In the genomic region with DNA sequence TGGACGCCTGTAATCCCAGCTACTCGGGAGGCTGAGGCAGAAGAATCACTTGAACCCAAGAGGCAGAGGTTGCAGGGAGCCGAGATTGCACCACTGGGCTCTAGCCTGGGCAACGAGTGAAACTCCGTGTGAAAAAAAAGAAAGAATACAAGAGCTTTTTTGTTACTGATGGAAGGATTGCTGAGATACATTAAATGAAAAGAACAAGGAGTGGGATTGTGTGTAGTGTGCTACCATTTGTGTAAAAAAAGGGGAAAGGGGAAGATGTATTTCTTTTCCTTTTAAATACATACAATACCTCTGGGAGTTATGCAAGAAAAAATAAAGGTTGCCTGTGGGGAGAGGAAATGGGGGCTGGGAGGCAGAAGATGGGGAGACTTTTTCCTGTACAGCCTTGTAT, we compare ENCODE assay signal across 19 cellular contexts. TPM values are rescaled to one million over a fixed set of nuclear protein-coding genes. Genes with fewer than 3 reads are reported as not detected.
DNase-seq lines count a peak whose midpoint lies in the region; ATAC-seq and TF ChIP-seq lines count a peak whose summit lies in the region.
"Had no signal": no experiment of that assay in that cellular context is flagged by ENCODE, and none has a peak within 500 bp of the region (broad histone marks: within the 10 kb centered on the region; RNA-seq: fewer than 3 reads in every experiment).

No MANE protein-coding gene starts in this region.

- POLR2A ChIA-PET in MCF 10A (lab: Yijun Ruan, JAX), result interaction anchor here (1.9 kb wide), 1 partner anchor 174 kb away, joined by 4 read pairs; a partner anchor contains a TSS

- no peaks in the 10 kb centered on the region for H4K20me1 ChIP-seq in mammary epithelial cell (ENCODE audit: insufficient read depth, low read length)

- H3K4me1 Mint-ChIP-seq in MCF 10A (ENCODE audit: insufficient read depth, unreplicated experiment), result no peaks in the 10 kb centered on the region
- H3K4me1 Mint-ChIP-seq in stimulated activated effector memory CD8-positive, alpha-beta T cell treated with anti-CD3 and anti-CD28 coated beads, Interleukin-12 subunit alpha, Interleukin-12 subunit beta, amount 100 ng/mL, for 72 hours, result peaks cover 11% of the 10 kb centered on the region

- H3K4me2 ChIP-seq in mammary epithelial cell (ENCODE audit: insufficient read depth, low read depth, low read length), result no peak overlapping the region
- H3K4me2 ChIP-seq: A549 had no signal

- no peak for ATAC-seq in stimulated activated effector memory CD8-positive, alpha-beta T cell treated with anti-CD3 and anti-CD28 coated beads, Interleukin-12 subunit alpha, Interleukin-12 subunit beta, amount 100 ng/mL, for 72 hours
- ATAC-seq: A549; CD8-positive, alpha-beta T cell; HepG2 had no signal

- in situ Hi-C loops in mammary epithelial cell (cut with MboI; ENCODE audit: low sequenced_read_pairs in 2 of 2), result no loop called here

- H3K36me3 ChIP-seq in mammary epithelial cell (ENCODE audit: insufficient read depth, low read length) (no peaks in the 10 kb centered on the region), ascending aorta (no peaks in the 10 kb centered on the region)
- H3K36me3 ChIP-seq: HAP-1 had no signal

- BruUV-seq in MCF 10A (replicated peaks; lab: Mats Ljungman, UMichigan) (no TSS peak), mammary epithelial cell (replicated peaks; lab: Mats Ljungman, UMichigan) (no TSS peak)

- TF ChIP-seq CTCF in MCF 10A (IDR thresholded peaks at IDR 0.05; ENCODE audit: unreplicated experiment) (no peak), mammary epithelial cell (conservative IDR thresholded peaks at IDR 0.05 in 1 of 2, IDR thresholded peaks at IDR 0.05 in 1 of 2; ENCODE audit: extremely low read depth in 1 of 2, insufficient read depth in 1 of 2, low read depth in 1 of 2, low read length in 2 of 2) (no peak), ascending aorta (IDR thresholded peaks at IDR 0.05) (no peak)

- WGBS in mammary epithelial cell (ENCODE audit: low coverage, missing lambda C conversion rate), result 66% methylated on average over 4 of the region's 5 CpGs

- no peaks in the 10 kb centered on the region for H3K4me1 ChIP-seq in mammary epithelial cell (ENCODE audit: insufficient read depth, low read length)
- peaks cover 0 to 17% of the 10 kb centered on the region in 2 donors for H3K4me1 ChIP-seq in ascending aorta

- no peak overlapping the region for H3K27ac ChIP-seq in mammary epithelial cell (ENCODE audit: insufficient read depth, low read depth, low read length)
- H3K27ac ChIP-seq in ascending aorta, result peak overlapping the region; percentile 38 to 74
- H3K27ac ChIP-seq: 22Rv1, A549, GM23248 had no signal

- no peaks in the 10 kb centered on the region for H3K36me3 Mint-ChIP-seq in MCF 10A (ENCODE audit: insufficient read depth, unreplicated experiment)
- H3K36me3 Mint-ChIP-seq in stimulated activated effector memory CD8-positive, alpha-beta T cell treated with anti-CD3 and anti-CD28 coated beads, Interleukin-12 subunit alpha, Interleukin-12 subunit beta, amount 100 ng/mL, for 72 hours, result no peaks in the 10 kb centered on the region
- H3K36me3 Mint-ChIP-seq: CD8-positive, alpha-beta T cell had no signal

- dilution Hi-C loops in mammary epithelial cell (cut with HindIII; ENCODE audit: low sequenced_read_pairs), result loop anchor here (5.0 kb wide), 1 partner anchor 82 kb away; no protein-coding TSS in a partner anchor

- H3K4me3 ChIP-seq in mammary epithelial cell (replicated peaks in 1 of 3; ENCODE audit: insufficient read depth in 1 of 3, low read depth in 2 of 3, low read length in 3 of 3), result no peak overlapping the region
- H3K4me3 ChIP-seq in ascending aorta, result no peak overlapping the region
- H3K4me3 ChIP-seq: A549, GM23248, HAP-1 had no signal

- CTCF ChIA-PET in MCF 10A (lab: Yijun Ruan, JAX), result interaction anchor here (0.8 kb wide), 1 partner anchor 34 kb away, joined by 3 read pairs; no protein-coding TSS in a partner anchor
- CTCF ChIA-PET in mammary epithelial cell (lab: Charles Lee; ENCODE audit: low non-redundant PET), result no interaction called here

- H3K27ac Mint-ChIP-seq in MCF 10A (ENCODE audit: low read depth, unreplicated experiment), result peak overlapping the region; percentile 74
- peak overlapping the region; percentile 3 for H3K27ac Mint-ChIP-seq in stimulated activated effector memory CD8-positive, alpha-beta T cell treated with anti-CD3 and anti-CD28 coated beads, Interleukin-12 subunit alpha, Interleukin-12 subunit beta, amount 100 ng/mL, for 72 hours
- H3K27ac Mint-ChIP-seq: CD8-positive, alpha-beta T cell had no signal

- intact Hi-C loops in MCF 10A (cut with micrococcal nuclease) (no loop called here), mammary epithelial cell (cut with micrococcal nuclease) (no loop called here), ascending aorta (cut with DNase I) (no loop called here)

- no peaks in the 10 kb centered on the region for H3K9me3 Mint-ChIP-seq in MCF 10A (ENCODE audit: unreplicated experiment)
- no peaks in the 10 kb centered on the region for H3K9me3 Mint-ChIP-seq in stimulated activated effector memory CD8-positive, alpha-beta T cell treated with anti-CD3 and anti-CD28 coated beads, Interleukin-12 subunit alpha, Interleukin-12 subunit beta, amount 100 ng/mL, for 72 hours
- H3K9me3 Mint-ChIP-seq: CD8-positive, alpha-beta T cell had no signal

- H3K27me3 ChIP-seq in mammary epithelial cell (ENCODE audit: insufficient read depth, low read length) (no peaks in the 10 kb centered on the region), ascending aorta (no peaks in the 10 kb centered on the region)

- no peaks in the 10 kb centered on the region for H3K9me3 ChIP-seq in mammary epithelial cell (replicated peaks; ENCODE audit: insufficient read depth, low read length)
- no peaks in the 10 kb centered on the region for H3K9me3 ChIP-seq in ascending aorta
- H3K9me3 ChIP-seq: A549, HAP-1 had no signal

- H3K27me3 Mint-ChIP-seq in MCF 10A (ENCODE audit: insufficient read depth, unreplicated experiment), result no peaks in the 10 kb centered on the region

- no peak overlapping the region for H3K4me3 Mint-ChIP-seq in MCF 10A (ENCODE audit: unreplicated experiment)
- no peak overlapping the region for H3K4me3 Mint-ChIP-seq in stimulated activated effector memory CD8-positive, alpha-beta T cell treated with anti-CD3 and anti-CD28 coated beads, Interleukin-12 subunit alpha, Interleukin-12 subunit beta, amount 100 ng/mL, for 72 hours
- H3K4me3 Mint-ChIP-seq: CD8-positive, alpha-beta T cell had no signal

- H3K79me2 ChIP-seq in mammary epithelial cell (ENCODE audit: insufficient read depth, low read length), result no peaks in the 10 kb centered on the region

- H2AFZ ChIP-seq in mammary epithelial cell (ENCODE audit: low read depth, low read length), result no peak overlapping the region
- H2AFZ ChIP-seq: GM23248 had no signal

- H3K9ac ChIP-seq in mammary epithelial cell (ENCODE audit: insufficient read depth, low read length), result no peak overlapping the region
- H3K9ac ChIP-seq: GM23248 had no signal

- DNase-seq in MCF 10A (ENCODE audit: unreplicated experiment) (no peak), mammary epithelial cell (no peak), COLO829 (ENCODE audit: low spot score) (peak; percentile 58), ascending aorta (ENCODE audit: low spot score in 2 of 2) (no peak), NOMO-1 (lab: John Stamatoyannopoulos, UW; ENCODE audit: unreplicated experiment in 2 of 2) (no peak), NOMO-1 treated with dmso at 0.1 percent for 144 hours (lab: John Stamatoyannopoulos, UW; ENCODE audit: unreplicated experiment) (no peak)
- DNase-seq in stimulated activated effector memory CD8-positive, alpha-beta T cell treated with anti-CD3 and anti-CD28 coated beads, Interleukin-12 subunit alpha, Interleukin-12 subunit beta, amount 100 ng/mL, for 72 hours (ENCODE audit: low spot score in 2 of 2), result no peak
- DNase-seq: AML-193; CD8-positive, alpha-beta T cell; COR-L47; DMS 273 treated with DMSO at 0.1 percent for 48 hours; DMS53; DND-41; EL; GM23248 had no signal

RNA-seq across cellular contexts. Expression of a gene that starts 14.7 kb away (rescaled TPM):
- total RNA-seq in MCF 10A (2022), result 4.9 and 6.1 TPM in 2 replicates
- 1 to 10 TPM; 2.3 to 2.8 TPM for total RNA-seq in mammary epithelial cell
- polyA plus RNA-seq in mammary epithelial cell, result 0.26 TPM
- polyA minus RNA-seq in mammary epithelial cell, result 4.4 TPM
- total RNA-seq in ascending aorta, result 162 TPM

Comparison
In these comparisons a context has a peak if more than half of its experiments do, and no peak if none do; other contexts are left out.
1. RNA of a gene that starts 14.7 kb away (total RNA-seq): 162 TPM in ascending aorta (single experiment); 4.9 to 6.1 TPM in MCF 10A and 2.3 to 2.8 TPM in mammary epithelial cell; every median in the first group is over 10 times any median in the second.